In genomic region chr11:36009469-36009868, GRCh38 we compare ENCODE assay signal across 11 cellular contexts.
DNase-seq lines count a peak whose midpoint lies in the region; ATAC-seq and TF ChIP-seq lines count a peak whose summit lies in the region.
"Had no signal": no experiment of that assay in that cellular context is flagged by ENCODE, and none has a peak within 500 bp of the region (broad histone marks: within the 10 kb centered on the region; RNA-seq: fewer than 3 reads in every experiment).

No MANE protein-coding gene starts in this region.

- no peaks in the 10 kb centered on the region for H3K4me1 Mint-ChIP-seq in activated naive CD8-positive, alpha-beta T cell treated with anti-CD3 and anti-CD28 coated beads for 36 hours
- H3K4me1 Mint-ChIP-seq: activated T-helper 17 cell treated with anti-CD3 and anti-CD28 coated beads, Interleukin-2, amount 50 U/mL, for 72 hours had no signal

- H3K36me3 ChIP-seq in thyroid gland (no peaks in the 10 kb centered on the region), aorta (ENCODE audit: control insufficient read depth in 1 of 2, insufficient read depth in 2 of 2, low read length in 1 of 2) (no peaks in the 10 kb centered on the region)

- H3K36me3 Mint-ChIP-seq in activated naive CD8-positive, alpha-beta T cell treated with anti-CD3 and anti-CD28 coated beads for 36 hours: no peaks in the 10 kb centered on the region

- H3K4me1 ChIP-seq in thyroid gland (peaks cover 0 to 15% of the 10 kb centered on the region in 2 donors), aorta (ENCODE audit: control insufficient read depth in 1 of 2, insufficient read depth in 2 of 2, low read length in 2 of 2) (peaks cover 0 to 4% of the 10 kb centered on the region in 2 donors)

- ATAC-seq in aorta (ENCODE audit: low FRiP score): no peak
- ATAC-seq: activated T-helper 17 cell treated with anti-CD3 and anti-CD28 coated beads, Interleukin-2, amount 50 U/mL, for 72 hours had no signal

- TF ChIP-seq CTCF in thyroid gland (IDR thresholded peaks at IDR 0.05): no peak

- 61 to 68% methylated on average over 4 of the region's 4 CpGs for WGBS in thyroid gland, 2 donors
- 22 to 25% methylated on average over 4 of the region's 4 CpGs for WGBS in aorta, 2 donors

- no peaks in the 10 kb centered on the region for H3K27me3 ChIP-seq in thyroid gland
- H3K27me3 ChIP-seq in aorta (ENCODE audit: control insufficient read depth in 1 of 2, insufficient read depth in 2 of 2, low read length in 1 of 2): no peaks in the 10 kb centered on the region

- H3K4me3 Mint-ChIP-seq in activated naive CD8-positive, alpha-beta T cell treated with anti-CD3 and anti-CD28 coated beads for 36 hours: no peak overlapping the region
- H3K4me3 Mint-ChIP-seq: activated T-helper 17 cell treated with anti-CD3 and anti-CD28 coated beads, Interleukin-2, amount 50 U/mL, for 72 hours had no signal

- intact Hi-C loops in thyroid gland (cut with DNase I) (no loop called here), aorta (cut with DNase I) (no loop called here)

- DNase-seq in Daoy (ENCODE audit: low read depth) (peak; percentile 44), NCI-H69 (lab: John Stamatoyannopoulos, UW) (peak; percentile 39), dermis microvascular lymphatic vessel endothelial cell (ENCODE audit: low read depth in 2 of 2) (peak; percentile 69 to 77), putamen (ENCODE audit: low spot score) (peak; percentile 51), thyroid gland (no peak), aorta (no peak), NCI-H524 treated with DMSO at 0.1 percent for 48 hours (lab: John Stamatoyannopoulos, UW) (no peak)
- no peak for DNase-seq in activated naive CD8-positive, alpha-beta T cell treated with anti-CD3 and anti-CD28 coated beads for 36 hours
- DNase-seq: DMS79 treated with DMSO at 0.1 percent for 48 hours, T-helper 2 cell had no signal

- TF ChIP-seq POLR2A in thyroid gland (IDR thresholded peaks at IDR 0.05): no peak

- H3K27me3 Mint-ChIP-seq in activated naive CD8-positive, alpha-beta T cell treated with anti-CD3 and anti-CD28 coated beads for 36 hours: peaks cover 16% of the 10 kb centered on the region

- peaks cover 4% of the 10 kb centered on the region for H3K9me3 Mint-ChIP-seq in activated naive CD8-positive, alpha-beta T cell treated with anti-CD3 and anti-CD28 coated beads for 36 hours
- H3K9me3 Mint-ChIP-seq: activated T-helper 17 cell treated with anti-CD3 and anti-CD28 coated beads, Interleukin-2, amount 50 U/mL, for 72 hours had no signal

- H3K27ac ChIP-seq in thyroid gland (no peak overlapping the region), aorta (ENCODE audit: low read depth in 1 of 2, low read length in 2 of 2) (peak overlapping the region in 1 of 2 donors; percentile 91)

- H3K9me3 ChIP-seq in thyroid gland (no peaks in the 10 kb centered on the region), aorta (ENCODE audit: control insufficient read depth, low read length) (no peaks in the 10 kb centered on the region)

- no peak overlapping the region for H3K27ac Mint-ChIP-seq in activated naive CD8-positive, alpha-beta T cell treated with anti-CD3 and anti-CD28 coated beads for 36 hours
- H3K27ac Mint-ChIP-seq: activated T-helper 17 cell treated with anti-CD3 and anti-CD28 coated beads, Interleukin-2, amount 50 U/mL, for 72 hours had no signal

- H3K4me3 ChIP-seq in thyroid gland (replicated peaks in 1 of 3): no peak overlapping the region
- H3K4me3 ChIP-seq in aorta (ENCODE audit: low read length in 2 of 2): no peak overlapping the region

Comparison
In these comparisons a context has a peak if more than half of its experiments do, and no peak if none do; other contexts are left out.
1. DNase-seq: peak in Daoy (single experiment), NCI-H69 (single experiment), dermis microvascular lymphatic vessel endothelial cell (2 of 2) and putamen (single experiment); none in activated naive CD8-positive, alpha-beta T cell treated with anti-CD3 and anti-CD28 coated beads for 36 hours (single experiment), thyroid gland (0 of 2), aorta (0 of 2) and NCI-H524 treated with DMSO at 0.1 percent for 48 hours (single experiment).